In the genomic region with DNA sequence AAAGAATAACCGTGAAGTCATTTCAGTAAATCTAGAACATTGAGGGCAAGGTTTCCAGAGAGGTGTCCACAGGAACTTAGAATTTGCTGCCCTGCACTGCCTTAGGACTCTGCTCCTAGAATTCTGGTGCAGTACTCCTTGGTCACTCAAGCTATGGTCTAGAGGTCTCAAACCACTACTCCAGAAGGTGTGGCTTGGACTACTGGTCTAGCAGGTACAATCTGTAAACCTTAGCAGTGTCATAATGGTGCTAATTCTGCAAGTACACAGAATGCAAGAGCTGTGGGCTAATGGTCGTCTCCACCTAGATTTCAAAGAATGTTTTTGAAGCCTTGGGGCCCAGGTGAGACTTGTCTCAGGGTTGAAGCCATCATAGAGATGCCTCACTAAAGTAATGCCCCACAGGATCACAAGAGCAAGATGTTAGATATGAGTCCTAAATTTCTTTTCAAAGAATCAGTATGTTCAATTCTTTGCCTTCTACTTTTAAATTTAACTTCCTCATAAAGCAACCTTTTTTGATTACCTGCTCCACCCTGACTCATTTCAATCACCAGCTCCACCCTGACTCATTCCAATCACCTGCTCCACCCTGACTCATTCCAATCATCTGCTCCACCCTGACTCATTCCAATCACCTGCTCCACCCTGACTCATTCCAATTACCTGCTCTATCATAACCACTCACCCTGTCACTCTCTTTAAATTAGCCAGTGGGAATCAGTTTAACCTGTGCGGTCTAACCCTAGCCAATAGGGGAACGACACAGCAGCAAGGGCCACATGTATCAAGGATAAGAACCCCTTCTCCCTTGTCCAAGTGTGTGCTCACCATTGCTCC, we compare ENCODE assay signal across 17 cellular contexts.
DNase-seq lines count a peak whose midpoint lies in the region; ATAC-seq and TF ChIP-seq lines count a peak whose summit lies in the region.
"Had no signal": no experiment of that assay in that cellular context is flagged by ENCODE, and none has a peak within 500 bp of the region (broad histone marks: within the 10 kb centered on the region; RNA-seq: fewer than 3 reads in every experiment).

No MANE protein-coding gene starts in this region.

- intact Hi-C loops in mucosa of descending colon (cut with DNase I, micrococcal nuclease): no loop called here

- no peak overlapping the region for H3K4me3 ChIP-seq in mucosa of descending colon
- H3K4me3 ChIP-seq: A549, K562 had no signal

- no peaks in the 10 kb centered on the region for H3K36me3 ChIP-seq in mucosa of descending colon (ENCODE audit: low read depth)

- peak overlapping the region in 1 of 2 donors; percentile 31 for H3K27ac Mint-ChIP-seq in activated naive CD4-positive, alpha-beta T cell treated with anti-CD3 and anti-CD28 coated beads, Interleukin-2, amount 50 U/mL, for 72 hours
- H3K27ac Mint-ChIP-seq: CD8-positive, alpha-beta T cell; effector memory CD8-positive, alpha-beta T cell; memory B cell had no signal

- no peak for TF ChIP-seq CTCF in mucosa of descending colon (IDR thresholded peaks at IDR 0.05)

- in situ Hi-C loops in Caki2 (cut with HindIII; ENCODE audit: low pct_unique_long_range_greater_than_20kb, low sequenced_read_pairs): no loop called here

- ATAC-seq in activated naive CD4-positive, alpha-beta T cell treated with anti-CD3 and anti-CD28 coated beads, Interleukin-2, amount 50 U/mL, for 72 hours: peak; percentile 92 to 93
- ATAC-seq in mucosa of descending colon (peak; percentile 86), HG03571 (IDR thresholded peaks at IDR 0.05; ENCODE audit: unreplicated experiment) (no peak)
- ATAC-seq: A549; CD8-positive, alpha-beta T cell; effector memory CD8-positive, alpha-beta T cell; K562 had no signal

- no peaks in the 10 kb centered on the region for H3K4me1 ChIP-seq in mucosa of descending colon (ENCODE audit: low read depth)
- H3K4me1 ChIP-seq: A549 had no signal

- DNase-seq in NCI-H748 (lab: John Stamatoyannopoulos, UW; ENCODE audit: unreplicated experiment) (peak; percentile 23), NCI-H748 treated with DMSO at 0.1 percent for 48 hours (lab: John Stamatoyannopoulos, UW) (no peak), Caki2 (ENCODE audit: low read depth) (peak; percentile 61), mucosa of descending colon (peak in 1 of 3 donors; percentile 52), NCI-H1417 (lab: John Stamatoyannopoulos, UW) (no peak), SHP77 treated with DMSO at 0.1 percent for 48 hours (lab: John Stamatoyannopoulos, UW) (no peak)
- DNase-seq in activated naive CD4-positive, alpha-beta T cell treated with anti-CD3 and anti-CD28 coated beads, Interleukin-2, amount 50 U/mL, for 72 hours (ENCODE audit: low spot score in 2 of 2): peak in 1 of 2 donors; percentile 36
- DNase-seq: CD8-positive, alpha-beta T cell; central memory CD4-positive, alpha-beta T cell; effector memory CD8-positive, alpha-beta T cell; foreskin melanocyte; NCI-H1694; NCI-H510A had no signal

- H3K36me3 Mint-ChIP-seq in activated naive CD4-positive, alpha-beta T cell treated with anti-CD3 and anti-CD28 coated beads, Interleukin-2, amount 50 U/mL, for 72 hours: no peaks in the 10 kb centered on the region
- H3K36me3 Mint-ChIP-seq: CD8-positive, alpha-beta T cell; memory B cell had no signal

- peaks cover 0 to 8% of the 10 kb centered on the region in 2 donors for H3K9me3 Mint-ChIP-seq in activated naive CD4-positive, alpha-beta T cell treated with anti-CD3 and anti-CD28 coated beads, Interleukin-2, amount 50 U/mL, for 72 hours
- H3K9me3 Mint-ChIP-seq: CD8-positive, alpha-beta T cell; effector memory CD8-positive, alpha-beta T cell had no signal

- H3K9me3 ChIP-seq in mucosa of descending colon: no peaks in the 10 kb centered on the region
- H3K9me3 ChIP-seq: A549 had no signal

Comparison
In these comparisons a context has a peak if more than half of its experiments do, and no peak if none do; other contexts are left out.
1. DNase-seq: peak in NCI-H748 (single experiment) and Caki2 (single experiment); none in NCI-H748 treated with DMSO at 0.1 percent for 48 hours (single experiment), NCI-H1417 (0 of 3) and SHP77 treated with DMSO at 0.1 percent for 48 hours (single experiment).